1 cellular context compared by ENCODE assay signal in the genomic region with DNA sequence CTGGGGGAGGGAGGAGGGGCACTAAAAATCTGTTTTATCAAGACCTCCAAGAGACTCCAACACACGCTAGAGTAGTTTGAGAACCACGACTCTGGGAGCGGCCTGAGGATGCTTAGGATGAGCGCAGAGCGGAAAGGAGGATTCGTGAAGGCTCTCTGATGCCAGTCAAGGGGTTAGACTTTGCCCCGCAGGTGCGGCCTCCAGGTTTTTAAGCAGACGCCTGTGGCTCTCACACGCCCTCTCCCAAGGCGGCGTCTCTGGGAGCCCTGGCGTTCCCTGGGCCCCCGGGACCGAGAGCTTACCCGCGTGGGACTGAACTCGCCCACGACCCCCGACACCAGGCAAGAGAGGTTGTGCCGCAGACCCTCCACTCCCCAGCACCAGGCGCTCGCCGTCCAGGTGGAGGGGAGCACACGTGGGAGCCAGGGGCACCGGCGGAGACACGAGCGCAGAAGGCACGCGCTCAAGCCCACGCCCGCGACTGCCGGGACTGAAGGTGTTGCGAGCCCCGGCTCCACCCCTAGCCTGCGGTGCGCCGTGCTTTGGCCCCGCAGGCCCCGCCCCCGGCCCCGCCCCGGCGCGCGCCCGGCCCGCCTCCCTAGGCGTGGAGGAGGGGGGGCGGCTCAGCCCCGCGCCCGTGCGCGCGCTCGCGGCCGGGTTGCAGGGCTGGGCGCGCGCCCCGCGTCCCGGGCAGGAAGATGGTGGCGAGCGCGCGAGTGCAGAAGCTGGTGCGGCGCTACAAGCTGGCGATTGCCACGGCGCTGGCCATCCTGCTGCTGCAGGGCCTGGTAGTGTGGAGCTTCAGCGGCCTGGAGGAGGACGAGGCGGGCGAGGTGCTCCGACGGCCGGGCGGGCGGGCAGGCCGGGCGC.
A peak's percentile ranks its signal among the peaks of the same experiment; 100 is the strongest.
TF ChIP-seq lines count a peak whose summit lies in the region.

XYLT2 (plus strand) TSS at position 684 of the 870 bp plus-strand sequence; CDS start at position 699, 15 bp downstream.

TF ChIP-seq in HepG2, 621 proteins besides CTCF, POLR2A, EP300 and RAD21 (continued from another document and continues in another):
- TF ChIP-seq THYN1 (CRISPR knock-in tag; IDR thresholded peaks at IDR 0.05; ENCODE audit: borderline replicate concordance, low read depth) (no peak), MTF1 (CRISPR knock-in tag; IDR thresholded peaks at IDR 0.05) (no peak), ZFP41 (CRISPR knock-in tag; IDR thresholded peaks at IDR 0.05; ENCODE audit: borderline replicate concordance) (no peak), ZNF792 (CRISPR knock-in tag; IDR thresholded peaks at IDR 0.05) (no peak; the same call in 1 of the 2 replicates), ESRRA (CRISPR knock-in tag; IDR thresholded peaks at IDR 0.05; ENCODE audit: low read depth) (no peak), ZSCAN9 (CRISPR knock-in tag; IDR thresholded peaks at IDR 0.05; ENCODE audit: borderline replicate concordance) (peak; percentile 36; the same call in 1 of the 2 replicates), MTA1 (CRISPR knock-in tag; IDR thresholded peaks at IDR 0.05; ENCODE audit: borderline replicate concordance) (peak; percentile 48; the same call in 1 of the 2 replicates), ZNF260 (CRISPR knock-in tag; IDR thresholded peaks at IDR 0.05; ENCODE audit: borderline replicate concordance, low read depth) (no peak), ZNF577 (CRISPR knock-in tag; IDR thresholded peaks at IDR 0.05; ENCODE audit: borderline replicate concordance, low read depth) (no peak), ATF2 (CRISPR knock-in tag; IDR thresholded peaks at IDR 0.05) (no peak), ZNF331 (CRISPR knock-in tag; IDR thresholded peaks at IDR 0.05) (no peak; the same call in 1 of the 2 replicates), ZNF839 (CRISPR knock-in tag; IDR thresholded peaks at IDR 0.05; ENCODE audit: borderline replicate concordance) (peak; percentile 3; the same call in 1 of the 2 replicates), ZNF879 (CRISPR knock-in tag; IDR thresholded peaks at IDR 0.05) (peak; percentile 67; the same call in 1 of the 2 replicates), ZNF780A (CRISPR knock-in tag; IDR thresholded peaks at IDR 0.05) (no peak), ZFX (CRISPR knock-in tag; IDR thresholded peaks at IDR 0.05; ENCODE audit: low read depth) (peak; percentile 84), SP1 (IDR thresholded peaks at IDR 0.05) (no peak), SP1 (CRISPR knock-in tag; IDR thresholded peaks at IDR 0.05) (peak; percentile 56), SP4 (CRISPR knock-in tag; IDR thresholded peaks at IDR 0.05) (peak; percentile 73), ZNF510 (CRISPR knock-in tag; IDR thresholded peaks at IDR 0.05; ENCODE audit: low read depth) (0 out of 2 replicates have a peak, but pooled peaks have one; percentile 15), NR2F1 (CRISPR knock-in tag; IDR thresholded peaks at IDR 0.05) (no peak), DDIT3 (CRISPR knock-in tag; IDR thresholded peaks at IDR 0.05) (no peak), HNRNPUL1 (IDR thresholded peaks at IDR 0.05; ENCODE audit: low read depth, low read length) (no peak), KDM5B (CRISPR knock-in tag; IDR thresholded peaks at IDR 0.05; ENCODE audit: borderline replicate concordance) (peak; percentile 91), FOXC1 (CRISPR knock-in tag; IDR thresholded peaks at IDR 0.05; ENCODE audit: borderline replicate concordance) (0 out of 2 replicates have a peak, but pooled peaks have one; percentile 62), SMC3 (IDR thresholded peaks at IDR 0.05; ENCODE audit: low read length) (no peak), ZSCAN31 (CRISPR knock-in tag; IDR thresholded peaks at IDR 0.05; ENCODE audit: low read depth) (no peak), ZNF607 (CRISPR knock-in tag; IDR thresholded peaks at IDR 0.05; ENCODE audit: borderline replicate concordance) (peak; percentile 65; the same call in 1 of the 2 replicates), GTF3A (CRISPR knock-in tag; conservative IDR thresholded peaks at IDR 0.05) (no peak), PHF20 (CRISPR knock-in tag; IDR thresholded peaks at IDR 0.05) (no peak; the same call in 1 of the 2 replicates), ZFP36 (IDR thresholded peaks at IDR 0.05; ENCODE audit: borderline replicate concordance, low read depth, low read length, partially characterized antibody) (no peak), REPIN1 (CRISPR knock-in tag; IDR thresholded peaks at IDR 0.05; ENCODE audit: borderline replicate concordance, low read depth) (no peak; the same call in 1 of the 2 replicates), ADNP (CRISPR knock-in tag; IDR thresholded peaks at IDR 0.05) (no peak), NCOA2 (CRISPR knock-in tag; IDR thresholded peaks at IDR 0.05) (no peak), ZNF850 (CRISPR knock-in tag; conservative IDR thresholded peaks at IDR 0.05) (no peak), POLR2AphosphoS5 (IDR thresholded peaks at IDR 0.05; ENCODE audit: low read depth, low read length) (peak; percentile 82), CHCHD3 (CRISPR knock-in tag; IDR thresholded peaks at IDR 0.05) (no peak), ZFP62 (CRISPR knock-in tag; IDR thresholded peaks at IDR 0.05) (no peak), AKNA (CRISPR knock-in tag; IDR thresholded peaks at IDR 0.05; ENCODE audit: borderline replicate concordance) (0 out of 2 replicates have a peak, but pooled peaks have one; percentile 41), ZNF180 (CRISPR knock-in tag; IDR thresholded peaks at IDR 0.05; ENCODE audit: borderline replicate concordance, low read depth) (no peak), ZNF670 (CRISPR knock-in tag; IDR thresholded peaks at IDR 0.05; ENCODE audit: borderline replicate concordance) (no peak), POLR2AphosphoS2 (IDR thresholded peaks at IDR 0.05; ENCODE audit: low read depth, low read length) (no peak), RBM39 (IDR thresholded peaks at IDR 0.05; ENCODE audit: low read depth, low read length, poor library complexity, severe bottlenecking) (no peak), MEIS1 (CRISPR knock-in tag; IDR thresholded peaks at IDR 0.05; ENCODE audit: borderline replicate concordance) (0 out of 2 replicates have a peak, but pooled peaks have one; percentile 9), KLF15 (CRISPR knock-in tag; IDR thresholded peaks at IDR 0.05; ENCODE audit: borderline replicate concordance) (no peak), RCOR2 (CRISPR knock-in tag; IDR thresholded peaks at IDR 0.05) (no peak), JDP2 (CRISPR knock-in tag; IDR thresholded peaks at IDR 0.05; ENCODE audit: borderline replicate concordance) (peak; percentile 75; the same call in 1 of the 2 replicates), GRHL1 (CRISPR knock-in tag; conservative IDR thresholded peaks at IDR 0.05) (no peak), ZNF747 (CRISPR knock-in tag; IDR thresholded peaks at IDR 0.05; ENCODE audit: borderline replicate concordance) (no peak), SSRP1 (CRISPR knock-in tag; IDR thresholded peaks at IDR 0.05) (no peak), MIER2 (CRISPR knock-in tag; IDR thresholded peaks at IDR 0.05) (no peak), SNAI1 (CRISPR knock-in tag; IDR thresholded peaks at IDR 0.05; ENCODE audit: borderline replicate concordance) (no peak), HMGA1 (CRISPR knock-in tag; conservative IDR thresholded peaks at IDR 0.05) (no peak), ZNF619 (CRISPR knock-in tag; IDR thresholded peaks at IDR 0.05) (no peak; the same call in 1 of the 2 replicates)
- TF ChIP-seq, protein P1, sequence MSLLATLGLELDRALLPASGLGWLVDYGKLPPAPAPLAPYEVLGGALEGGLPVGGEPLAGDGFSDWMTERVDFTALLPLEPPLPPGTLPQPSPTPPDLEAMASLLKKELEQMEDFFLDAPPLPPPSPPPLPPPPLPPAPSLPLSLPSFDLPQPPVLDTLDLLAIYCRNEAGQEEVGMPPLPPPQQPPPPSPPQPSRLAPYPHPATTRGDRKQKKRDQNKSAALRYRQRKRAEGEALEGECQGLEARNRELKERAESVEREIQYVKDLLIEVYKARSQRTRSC (CRISPR knock-in tag; IDR thresholded peaks at IDR 0.05; ENCODE audit: low read depth): no peak
- TF ChIP-seq, protein P2, sequence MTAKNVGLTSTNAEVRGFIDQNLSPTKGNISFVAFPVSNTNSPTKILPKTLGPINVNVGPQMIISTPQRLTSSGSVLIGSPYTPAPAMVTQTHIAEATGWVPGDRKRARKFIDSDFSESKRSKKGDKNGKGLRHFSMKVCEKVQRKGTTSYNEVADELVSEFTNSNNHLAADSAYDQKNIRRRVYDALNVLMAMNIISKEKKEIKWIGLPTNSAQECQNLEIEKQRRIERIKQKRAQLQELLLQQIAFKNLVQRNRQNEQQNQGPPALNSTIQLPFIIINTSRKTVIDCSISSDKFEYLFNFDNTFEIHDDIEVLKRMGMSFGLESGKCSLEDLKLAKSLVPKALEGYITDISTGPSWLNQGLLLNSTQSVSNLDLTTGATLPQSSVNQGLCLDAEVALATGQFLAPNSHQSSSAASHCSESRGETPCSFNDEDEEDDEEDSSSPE (CRISPR knock-in tag; IDR thresholded peaks at IDR 0.05): no peak
- TF ChIP-seq, protein P3, sequence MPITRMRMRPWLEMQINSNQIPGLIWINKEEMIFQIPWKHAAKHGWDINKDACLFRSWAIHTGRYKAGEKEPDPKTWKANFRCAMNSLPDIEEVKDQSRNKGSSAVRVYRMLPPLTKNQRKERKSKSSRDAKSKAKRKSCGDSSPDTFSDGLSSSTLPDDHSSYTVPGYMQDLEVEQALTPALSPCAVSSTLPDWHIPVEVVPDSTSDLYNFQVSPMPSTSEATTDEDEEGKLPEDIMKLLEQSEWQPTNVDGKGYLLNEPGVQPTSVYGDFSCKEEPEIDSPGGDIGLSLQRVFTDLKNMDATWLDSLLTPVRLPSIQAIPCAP (CRISPR knock-in tag; IDR thresholded peaks at IDR 0.05; ENCODE audit: low read depth): no peak
- TF ChIP-seq, protein P4, sequence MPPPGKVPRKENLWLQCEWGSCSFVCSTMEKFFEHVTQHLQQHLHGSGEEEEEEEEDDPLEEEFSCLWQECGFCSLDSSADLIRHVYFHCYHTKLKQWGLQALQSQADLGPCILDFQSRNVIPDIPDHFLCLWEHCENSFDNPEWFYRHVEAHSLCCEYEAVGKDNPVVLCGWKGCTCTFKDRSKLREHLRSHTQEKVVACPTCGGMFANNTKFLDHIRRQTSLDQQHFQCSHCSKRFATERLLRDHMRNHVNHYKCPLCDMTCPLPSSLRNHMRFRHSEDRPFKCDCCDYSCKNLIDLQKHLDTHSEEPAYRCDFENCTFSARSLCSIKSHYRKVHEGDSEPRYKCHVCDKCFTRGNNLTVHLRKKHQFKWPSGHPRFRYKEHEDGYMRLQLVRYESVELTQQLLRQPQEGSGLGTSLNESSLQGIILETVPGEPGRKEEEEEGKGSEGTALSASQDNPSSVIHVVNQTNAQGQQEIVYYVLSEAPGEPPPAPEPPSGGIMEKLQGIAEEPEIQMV (CRISPR knock-in tag; IDR thresholded peaks at IDR 0.05; ENCODE audit: low read depth): no peak
